ENCODE assay signal across 23 cellular contexts in genomic region chr21:26949830-26950229, GRCh38. TPM values are rescaled to one million over a fixed set of nuclear protein-coding genes. Genes with fewer than 3 reads are reported as not detected.
A peak's percentile ranks its signal among the peaks of the same experiment; 100 is the strongest.
DNase-seq lines count a peak whose midpoint lies in the region; ATAC-seq and TF ChIP-seq lines count a peak whose summit lies in the region.
"Had no signal": no experiment of that assay in that cellular context is flagged by ENCODE, and none has a peak within 500 bp of the region (broad histone marks: within the 10 kb centered on the region; RNA-seq: fewer than 3 reads in every experiment).

No MANE protein-coding gene starts in this region.

- no peak overlapping the region for H3K4me3 Mint-ChIP-seq in nephron
- H3K4me3 Mint-ChIP-seq: CD14-positive monocyte; CD4-positive, alpha-beta memory T cell; CD4-positive, CD25-positive, alpha-beta regulatory T cell; CD8-positive, alpha-beta memory T cell had no signal

- peaks cover 39% of the 10 kb centered on the region for H3K36me3 Mint-ChIP-seq in nephron (ENCODE audit: low read depth)
- H3K36me3 Mint-ChIP-seq: CD4-positive, alpha-beta memory T cell; CD4-positive, CD25-positive, alpha-beta regulatory T cell; CD8-positive, alpha-beta memory T cell had no signal

- peak; percentile 74 for DNase-seq in Jurkat, Clone E6-1 (ENCODE audit: low read depth, low spot score)
- DNase-seq in HuH-7 (ENCODE audit: low spot score) (no peak), iPS-NIHi7 (ENCODE audit: extremely low spot score) (no peak), posterior vena cava (ENCODE audit: low spot score) (no peak)
- DNase-seq: 8988T; ACHN; BE2C; C1 segment of cervical spinal cord; CD4-positive, alpha-beta memory T cell; CD4-positive, CD25-positive, alpha-beta regulatory T cell; CD8-positive, alpha-beta memory T cell; COR-L47; DMS 273 treated with DMSO at 0.1 percent for 48 hours; DMS153; DMS53; DMS79; GF-D8 had no signal

- intact Hi-C loops in posterior vena cava (cut with DNase I) = loop anchor here in 1 of 2 donors (5.0 kb wide), 1 partner anchor 142 kb away; no protein-coding TSS in a partner anchor

- peak overlapping the region in 2 of 3 experiments; percentile 28 to 47 for H3K27ac Mint-ChIP-seq in nephron
- H3K27ac Mint-ChIP-seq: CD14-positive monocyte; CD4-positive, alpha-beta memory T cell; CD4-positive, CD25-positive, alpha-beta regulatory T cell; CD8-positive, alpha-beta memory T cell had no signal

- peaks cover 59% of the 10 kb centered on the region for H3K4me1 Mint-ChIP-seq in nephron
- H3K4me1 Mint-ChIP-seq: CD4-positive, alpha-beta memory T cell; CD4-positive, CD25-positive, alpha-beta regulatory T cell; CD8-positive, alpha-beta memory T cell had no signal

- no peaks in the 10 kb centered on the region for H3K27me3 Mint-ChIP-seq in nephron (ENCODE audit: low read depth)
- H3K27me3 Mint-ChIP-seq: CD4-positive, CD25-positive, alpha-beta regulatory T cell; CD8-positive, alpha-beta memory T cell had no signal

- no peak overlapping the region for H3K4me3 ChIP-seq in Jurkat, Clone E6-1 (ENCODE audit: low read length)
- H3K4me3 ChIP-seq: BLaER1 had no signal

- TF ChIP-seq CTCF in VCaP (conservative IDR thresholded peaks at IDR 0.05) = no peak
- no peak for TF ChIP-seq CTCF in nephron (IDR thresholded peaks at IDR 0.05; ENCODE audit: unreplicated experiment in 3 of 3)

- ATAC-seq in GM18858 (IDR thresholded peaks at IDR 0.05; ENCODE audit: unreplicated experiment) = no peak

- H3K9me3 Mint-ChIP-seq in nephron = no peaks in the 10 kb centered on the region
- H3K9me3 Mint-ChIP-seq: CD8-positive, alpha-beta memory T cell had no signal

- peak overlapping the region; percentile 11; the same call in 1 of the 2 replicates for H3K27ac ChIP-seq in VCaP
- H3K27ac ChIP-seq: BLaER1 had no signal

RNA-seq across cellular contexts. Expression of gene ADAMTS5, which starts 17.1 kb away (rescaled TPM):
- polyA plus RNA-seq in Jurkat, Clone E6-1 (2012; ENCODE audit: insufficient read depth, insufficient read length) = not detected
- 10 to 100 TPM; 20.4 to 42.9 TPM for total RNA-seq in posterior vena cava
- total RNA-seq: A673; CD4-positive, alpha-beta memory T cell; CD4-positive, CD25-positive, alpha-beta regulatory T cell; CD8-positive, alpha-beta memory T cell had no signal
- polyA plus RNA-seq: CD4-positive, alpha-beta memory T cell; CD4-positive, CD25-positive, alpha-beta regulatory T cell; CD8-positive, alpha-beta memory T cell had no signal
